1 cellular context compared by ENCODE assay signal in genomic region chr7:2621948-2622640, GRCh38.
TF ChIP-seq lines count a peak whose summit lies in the region.

No MANE protein-coding gene starts in this region.

TF ChIP-seq in H1, 55 proteins besides CTCF, POLR2A, EP300 and RAD21:
- TF ChIP-seq RXRA (IDR thresholded peaks at IDR 0.05; ENCODE audit: insufficient read depth, low read depth, low read length) (no peak), BCL11A (IDR thresholded peaks at IDR 0.05; ENCODE audit: low read depth in 2 of 2, low read length in 2 of 2) (no peak), SAP30 (IDR thresholded peaks at IDR 0.05; ENCODE audit: insufficient read depth, insufficient replicate concordance, low read length) (no peak), HDAC6 (IDR thresholded peaks at IDR 0.05; ENCODE audit: low read depth, low read length) (no peak), E2F6 (IDR thresholded peaks at IDR 0.05) (no peak), HDAC2 (IDR thresholded peaks at IDR 0.05; ENCODE audit: borderline replicate concordance in 1 of 2, low read depth in 2 of 2, low read length in 2 of 2) (no peak), FOSL1 (IDR thresholded peaks at IDR 0.05; ENCODE audit: insufficient read depth, low read depth, low read length) (no peak), JUND (IDR thresholded peaks at IDR 0.05; ENCODE audit: low read length) (no peak), SIRT6 (IDR thresholded peaks at IDR 0.05; ENCODE audit: low read length) (no peak), MAFK (IDR thresholded peaks at IDR 0.05; ENCODE audit: low read depth, low read length) (no peak), TAF1 (IDR thresholded peaks at IDR 0.05; ENCODE audit: low read depth, low read length) (0 out of 2 replicates have a peak, but pooled peaks have one; percentile 26), TEAD4 (IDR thresholded peaks at IDR 0.05; ENCODE audit: low read depth, low read length) (peak; percentile 93), CHD7 (IDR thresholded peaks at IDR 0.05; ENCODE audit: insufficient replicate concordance, low read length) (no peak), RFX5 (IDR thresholded peaks at IDR 0.05; ENCODE audit: borderline replicate concordance, low read depth, low read length) (no peak), KDM5A (IDR thresholded peaks at IDR 0.05; ENCODE audit: low read length) (no peak), NANOG (IDR thresholded peaks at IDR 0.05; ENCODE audit: insufficient read depth, low read depth, low read length, poor library complexity, severe bottlenecking) (no peak), CREB1 (IDR thresholded peaks at IDR 0.05) (peak; percentile 41; the same call in 1 of the 2 replicates), SRF (IDR thresholded peaks at IDR 0.05; ENCODE audit: low read depth, low read length) (no peak), RNF2 (IDR thresholded peaks at IDR 0.05; ENCODE audit: borderline replicate concordance, low read depth, low read length, missing control alignments, poor library complexity, severe bottlenecking) (no peak), RBBP5 (IDR thresholded peaks at IDR 0.05; ENCODE audit: borderline replicate concordance, low read depth, low read length) (no peak), YY1 (IDR thresholded peaks at IDR 0.05; ENCODE audit: low read depth, low read length) (no peak), CBX5 (IDR thresholded peaks at IDR 0.05; ENCODE audit: low read depth, low read length) (no peak), ATF3 (IDR thresholded peaks at IDR 0.05; ENCODE audit: insufficient read depth, low read depth, low read length) (no peak), SP2 (IDR thresholded peaks at IDR 0.05; ENCODE audit: low read length) (no peak), BACH1 (IDR thresholded peaks at IDR 0.05; ENCODE audit: low read length) (no peak), TCF12 (IDR thresholded peaks at IDR 0.05; ENCODE audit: low read depth, low read length) (0 out of 2 replicates have a peak, but pooled peaks have one; percentile 34), POLR2AphosphoS5 (IDR thresholded peaks at IDR 0.05; ENCODE audit: low read depth, low read length) (no peak), SP4 (IDR thresholded peaks at IDR 0.05; ENCODE audit: low read length) (no peak), USF2 (IDR thresholded peaks at IDR 0.05; ENCODE audit: low read length) (no peak)
